ENCODE assay signal across 17 cellular contexts in the genomic region with DNA sequence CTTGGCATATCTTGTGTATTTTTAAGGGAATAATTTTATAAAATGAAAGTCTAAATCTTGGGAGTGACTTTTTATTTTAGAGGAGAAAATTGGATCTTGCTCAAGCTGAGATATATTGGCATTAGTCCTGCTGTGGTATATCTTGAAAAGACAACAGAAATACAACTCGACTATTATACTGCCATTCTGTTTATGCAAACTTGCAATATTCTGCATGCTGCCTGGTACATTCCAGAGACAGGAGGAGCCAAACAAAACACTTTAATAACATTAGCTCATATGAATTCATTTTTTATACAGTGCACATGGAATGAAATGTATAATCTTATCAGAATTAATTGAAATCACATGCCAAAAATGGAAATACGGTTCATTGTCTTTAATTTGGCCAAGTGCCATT.
"Had no signal": no experiment of that assay in that cellular context is flagged by ENCODE, and none has a peak within 500 bp of the region (broad histone marks: within the 10 kb centered on the region; RNA-seq: fewer than 3 reads in every experiment).

No MANE protein-coding gene starts in this region.

- H3K27me3 ChIP-seq: colonic mucosa, esophagus squamous epithelium, gastrocnemius medialis, right lobe of liver, upper lobe of left lung had no signal

- H3K27ac ChIP-seq: colonic mucosa, esophagus squamous epithelium, gastrocnemius medialis, right lobe of liver, thoracic aorta, upper lobe of left lung had no signal

- H3K9me3 ChIP-seq: colonic mucosa, esophagus squamous epithelium, gastrocnemius medialis, right lobe of liver, thoracic aorta, upper lobe of left lung had no signal

- H3K4me2 ChIP-seq: smooth muscle cell had no signal

- H3K36me3 ChIP-seq: colonic mucosa, esophagus squamous epithelium, gastrocnemius medialis, right lobe of liver, thoracic aorta, upper lobe of left lung had no signal

- FAIRE-seq: astrocyte had no signal

- H3K4me1 ChIP-seq: colonic mucosa, esophagus squamous epithelium, gastrocnemius medialis, right lobe of liver, upper lobe of left lung had no signal

- DNase-seq: activated CD4-positive, alpha-beta T cell treated with anti-CD3 and anti-CD28 coated beads for 1 hour; activated T-cell treated with anti-CD3 and anti-CD28 coated beads, Interleukin-2, amount 50 U/mL, for 24 hours; colonic mucosa; esophagus squamous epithelium; gastrocnemius medialis; hippocampal formation; left ventricle myocardium superior; midbrain; right lobe of liver; stimulated activated CD4-positive, alpha-beta T cell treated with anti-CD3 and anti-CD28 coated beads, Interleukin-2, amount 100 ng/mL, for 48 hours; stimulated activated CD8-positive, alpha-beta memory T cell treated with anti-CD3 and anti-CD28 coated beads, Interleukin-4, amount 100 ng/mL, for 48 hours; stimulated activated naive CD4-positive, alpha-beta T cell; T-helper 9 cell; upper lobe of left lung had no signal

- H3K4me3 ChIP-seq: colonic mucosa, esophagus squamous epithelium, gastrocnemius medialis, right lobe of liver, smooth muscle cell, thoracic aorta, upper lobe of left lung had no signal
